ENCODE assay signal across 22 cellular contexts in genomic region chr7:29255199-29255838, GRCh38.
A peak's percentile ranks its signal among the peaks of the same experiment; 100 is the strongest.
DNase-seq lines count a peak whose midpoint lies in the region; ATAC-seq and TF ChIP-seq lines count a peak whose summit lies in the region.
"Had no signal": no experiment of that assay in that cellular context is flagged by ENCODE, and none has a peak within 500 bp of the region (broad histone marks: within the 10 kb centered on the region; RNA-seq: fewer than 3 reads in every experiment).

No MANE protein-coding gene starts in this region.

- in situ Hi-C loops in Caki2 (cut with HindIII; ENCODE audit: low pct_unique_long_range_greater_than_20kb, low sequenced_read_pairs) = no loop called here

- H3K27me3 ChIP-seq in MM.1S (replicated peaks; ENCODE audit: insufficient read depth, low read length) = no peaks in the 10 kb centered on the region
- no peaks in the 10 kb centered on the region for H3K27me3 ChIP-seq in CD4-positive, alpha-beta memory T cell (ENCODE audit: insufficient read depth, low read length)
- H3K27me3 ChIP-seq: vagina had no signal

- no peaks in the 10 kb centered on the region for H3K9me3 Mint-ChIP-seq in effector memory CD8-positive, alpha-beta T cell
- H3K9me3 Mint-ChIP-seq in CD4-positive, alpha-beta memory T cell = peaks cover 0 to 2% (median 0%) of the 10 kb centered on the region in 8 donors
- H3K9me3 Mint-ChIP-seq: activated CD4-positive, alpha-beta T cell treated with anti-CD3 and anti-CD28 coated beads, Interleukin-2, amount 10 ng/mL, durations not matched to agents 24 days and 14 days; CD8-positive, alpha-beta T cell; endodermal cell had no signal

- H3K4me3 ChIP-seq in MM.1S (ENCODE audit: low read length) = no peak overlapping the region
- H3K4me3 ChIP-seq in CD4-positive, alpha-beta memory T cell (ENCODE audit: low read length in 2 of 2) = no peak overlapping the region
- H3K4me3 ChIP-seq: vagina had no signal

- ATAC-seq in effector memory CD8-positive, alpha-beta T cell (replicated peaks) = no peak
- ATAC-seq in left colon (peak; percentile 32), HG02798 (IDR thresholded peaks at IDR 0.05; ENCODE audit: poor library complexity, unreplicated experiment) (no peak)
- ATAC-seq: sciatic nerve had no signal

- H3K4me1 Mint-ChIP-seq in effector memory CD8-positive, alpha-beta T cell (ENCODE audit: low read depth in 2 of 2) = peaks cover 21 to 26% of the 10 kb centered on the region in 2 donors
- no peaks in the 10 kb centered on the region for H3K4me1 Mint-ChIP-seq in CD4-positive, alpha-beta memory T cell
- H3K4me1 Mint-ChIP-seq: activated CD4-positive, alpha-beta T cell treated with anti-CD3 and anti-CD28 coated beads, Interleukin-2, amount 10 ng/mL, durations not matched to agents 24 days and 14 days had no signal

- no peaks in the 10 kb centered on the region for H3K27me3 Mint-ChIP-seq in effector memory CD8-positive, alpha-beta T cell
- H3K27me3 Mint-ChIP-seq in CD4-positive, alpha-beta memory T cell = no peaks in the 10 kb centered on the region

- POLR2A ChIA-PET in CD4-positive, alpha-beta memory T cell (lab: Charles Lee; ENCODE audit: partially characterized antibody) = no interaction called here

- peak overlapping the region; percentile 10 to 80 for H3K27ac Mint-ChIP-seq in effector memory CD8-positive, alpha-beta T cell
- no peak overlapping the region for H3K27ac Mint-ChIP-seq in CD4-positive, alpha-beta memory T cell
- H3K27ac Mint-ChIP-seq: activated CD4-positive, alpha-beta T cell treated with anti-CD3 and anti-CD28 coated beads, Interleukin-2, amount 10 ng/mL, durations not matched to agents 24 days and 14 days; CD8-positive, alpha-beta T cell; endodermal cell had no signal

- H2AFZ ChIP-seq in MM.1S (ENCODE audit: low read length) = no peak overlapping the region

- TF ChIP-seq CTCF in MM.1S (IDR thresholded peaks at IDR 0.05; ENCODE audit: low read length) = no peak

- H3K4me2 ChIP-seq in MM.1S (ENCODE audit: low read depth, low read length) = peak overlapping the region; percentile 46; the same call in 1 of the 2 replicates

- peak; percentile 22 for DNase-seq in Caki2 (ENCODE audit: low read depth)
- DNase-seq in MM.1S = no peak
- DNase-seq in effector memory CD8-positive, alpha-beta T cell = no peak
- DNase-seq in left colon = no peak
- no peak for DNase-seq in stimulated activated CD4-positive, alpha-beta T cell treated with anti-CD3 and anti-CD28 coated beads, Interleukin-12 subunit alpha, Interleukin-12 subunit beta, amount 100 ng/mL, for 4 hours
- no peak for DNase-seq in CD4-positive, alpha-beta memory T cell
- no peak for DNase-seq in DMS153 (lab: John Stamatoyannopoulos, UW)
- DNase-seq: activated CD4-positive, alpha-beta T cell treated with anti-CD3 and anti-CD28 coated beads, Interleukin-2, amount 10 ng/mL, durations not matched to agents 24 days and 14 days; activated CD8-positive, alpha-beta memory T cell treated with anti-CD3 and anti-CD28 coated beads, Interleukin-2, amount 50 U/mL, for 4 hours; activated gamma-delta T cell; amygdala; CD8-positive, alpha-beta T cell; endodermal cell; hippocampal formation; KBM-7; NCI-H1105; NCI-H748 treated with DMSO at 0.1 percent for 48 hours; nucleus accumbens; stimulated activated CD4-positive, alpha-beta T cell treated with anti-CD3 and anti-CD28 coated beads, Interleukin-2, amount 100 ng/mL, for 24 hours had no signal

- H3K9me3 ChIP-seq in MM.1S (replicated peaks; ENCODE audit: insufficient read depth, low read length) = no peaks in the 10 kb centered on the region
- no peaks in the 10 kb centered on the region for H3K9me3 ChIP-seq in CD4-positive, alpha-beta memory T cell (ENCODE audit: control insufficient read depth in 1 of 2, low read length in 2 of 2)
- H3K9me3 ChIP-seq: vagina had no signal

- H3K9ac ChIP-seq in MM.1S (ENCODE audit: low read length) = no peak overlapping the region

- CTCF ChIA-PET in CD4-positive, alpha-beta memory T cell (lab: Charles Lee; ENCODE audit: partially characterized antibody) = no interaction called here

- no peaks in the 10 kb centered on the region for H3K79me2 ChIP-seq in MM.1S (ENCODE audit: low read length)

- no peaks in the 10 kb centered on the region for H3K36me3 ChIP-seq in MM.1S (replicated peaks; ENCODE audit: insufficient read depth, low read length)
- H3K36me3 ChIP-seq in CD4-positive, alpha-beta memory T cell (ENCODE audit: insufficient read depth, low read length) = no peaks in the 10 kb centered on the region
- H3K36me3 ChIP-seq: vagina had no signal

- intact Hi-C loops in left colon (cut with DNase I, micrococcal nuclease) = no loop called here
- intact Hi-C loops in CD4-positive, alpha-beta memory T cell (cut with micrococcal nuclease) = no loop called here

- peak overlapping the region; percentile 12; the same call in 1 of the 2 replicates for H3K27ac ChIP-seq in MM.1S (ENCODE audit: low read length)
- no peak overlapping the region for H3K27ac ChIP-seq in CD4-positive, alpha-beta memory T cell (ENCODE audit: low read depth, low read length)
- H3K27ac ChIP-seq: vagina had no signal

- no peaks in the 10 kb centered on the region for H3F3A ChIP-seq in MM.1S (ENCODE audit: insufficient read depth, low read length)

- no peaks in the 10 kb centered on the region for H4K20me1 ChIP-seq in MM.1S (ENCODE audit: insufficient read depth, low read length)

- H3K4me1 ChIP-seq in MM.1S (ENCODE audit: low read length) = peaks cover 3% of the 10 kb centered on the region; the same call in 1 of the 2 replicates
- no peaks in the 10 kb centered on the region for H3K4me1 ChIP-seq in CD4-positive, alpha-beta memory T cell (ENCODE audit: insufficient read depth, low read length)

- no peaks in the 10 kb centered on the region for H3K9me2 ChIP-seq in MM.1S (replicated peaks; ENCODE audit: insufficient read depth, low read length)

- H3K36me3 Mint-ChIP-seq in effector memory CD8-positive, alpha-beta T cell (ENCODE audit: insufficient read depth) = peaks cover 5% of the 10 kb centered on the region
- H3K36me3 Mint-ChIP-seq in CD4-positive, alpha-beta memory T cell = no peaks in the 10 kb centered on the region
- H3K36me3 Mint-ChIP-seq: CD8-positive, alpha-beta T cell had no signal

- H3K4me3 Mint-ChIP-seq in effector memory CD8-positive, alpha-beta T cell = no peak overlapping the region
- no peak overlapping the region for H3K4me3 Mint-ChIP-seq in CD4-positive, alpha-beta memory T cell
- H3K4me3 Mint-ChIP-seq: activated CD4-positive, alpha-beta T cell treated with anti-CD3 and anti-CD28 coated beads, Interleukin-2, amount 10 ng/mL, durations not matched to agents 24 days and 14 days; CD8-positive, alpha-beta T cell; endodermal cell had no signal

Comparison
In these comparisons a context has a peak if more than half of its experiments do, and no peak if none do; other contexts are left out.
1. H3K27ac Mint-ChIP-seq: peak in effector memory CD8-positive, alpha-beta T cell (2 of 2); none in CD4-positive, alpha-beta memory T cell (0 of 7).